In the genomic region with DNA sequence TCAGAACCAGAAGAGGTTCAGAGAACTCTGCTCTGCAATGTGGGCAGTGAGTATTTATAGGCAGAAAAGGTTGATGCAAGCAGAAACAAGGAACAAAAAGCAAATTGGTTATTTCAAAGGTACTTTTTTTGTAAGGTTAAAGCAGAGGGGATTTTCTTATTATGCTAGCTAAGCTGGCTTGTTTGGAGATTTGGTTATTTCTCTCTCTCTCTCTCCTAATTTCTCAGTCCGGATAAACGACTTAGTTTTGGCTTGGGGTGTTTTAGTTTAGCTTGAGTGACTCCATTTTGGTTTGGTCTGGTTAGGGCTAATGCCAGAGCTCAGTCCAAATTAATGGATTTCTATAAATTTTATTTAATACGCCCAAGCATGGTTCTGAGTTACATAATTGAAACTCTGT, we compare ENCODE assay signal across 25 cellular contexts.
"Had no signal": no experiment of that assay in that cellular context is flagged by ENCODE, and none has a peak within 500 bp of the region (broad histone marks: within the 10 kb centered on the region; RNA-seq: fewer than 3 reads in every experiment).

No MANE protein-coding gene starts in this region.

- H3K27me3 ChIP-seq: brain microvascular endothelial cell, foreskin keratinocyte, right atrium auricular region, stomach, thyroid gland had no signal

- H3K9me3 ChIP-seq: heart right ventricle, right atrium auricular region, thyroid gland had no signal

- H3K4me1 ChIP-seq: foreskin keratinocyte, heart right ventricle, right atrium auricular region, stomach, thyroid gland had no signal

- H3K27ac ChIP-seq: brain microvascular endothelial cell, foreskin keratinocyte, heart right ventricle, right atrium auricular region, stomach, thyroid gland, WERI-Rb-1 had no signal

- H3K27me3 Mint-ChIP-seq: activated CD4-positive, alpha-beta memory T cell treated with anti-CD3 and anti-CD28 coated beads, Interleukin-2, amount 10 ng/mL, durations not matched to agents 7 days and 5 days; activated T-cell treated with anti-CD3 and anti-CD28 coated beads, Interleukin-2, amount 50 U/mL, for 24 hours; naive B cell; stimulated activated memory B cell treated with anti-CD40 and anti-IgM and Interleukin-4, amounts not matched to agents 10 μg/mL and 1 μg/mL and 100 μg/mL, for 72 hours had no signal

- H3K4me3 Mint-ChIP-seq: activated CD4-positive, alpha-beta memory T cell treated with anti-CD3 and anti-CD28 coated beads, Interleukin-2, amount 10 ng/mL, durations not matched to agents 7 days and 5 days; activated T-cell treated with anti-CD3 and anti-CD28 coated beads, Interleukin-2, amount 50 U/mL, for 24 hours; mesothelial cell of epicardium; naive B cell; stimulated activated memory B cell treated with anti-CD40 and anti-IgM and Interleukin-4, amounts not matched to agents 10 μg/mL and 1 μg/mL and 100 μg/mL, for 72 hours had no signal

- ATAC-seq: activated CD4-positive, CD25-positive, alpha-beta regulatory T cell treated with anti-CD3 and anti-CD28 coated beads, Interleukin-2, amount 50 U/mL, for 24 hours; foreskin keratinocyte; heart right ventricle; stimulated activated memory B cell treated with anti-CD40 and anti-IgM and Interleukin-4, amounts not matched to agents 10 μg/mL and 1 μg/mL and 100 μg/mL, for 72 hours had no signal

- H3K36me3 ChIP-seq: brain microvascular endothelial cell, heart right ventricle, right atrium auricular region, stomach, thyroid gland, WERI-Rb-1 had no signal

- H3K9me3 Mint-ChIP-seq: mesothelial cell of epicardium; stimulated activated memory B cell treated with anti-CD40 and anti-IgM and Interleukin-4, amounts not matched to agents 10 μg/mL and 1 μg/mL and 100 μg/mL, for 72 hours had no signal

- H3K36me3 Mint-ChIP-seq: mesothelial cell of epicardium; naive B cell; stimulated activated memory B cell treated with anti-CD40 and anti-IgM and Interleukin-4, amounts not matched to agents 10 μg/mL and 1 μg/mL and 100 μg/mL, for 72 hours had no signal

- DNase-seq: activated CD4-positive, alpha-beta memory T cell treated with anti-CD3 and anti-CD28 coated beads, Interleukin-2, amount 10 ng/mL, durations not matched to agents 7 days and 5 days; activated CD4-positive, alpha-beta T cell treated with anti-CD3 and anti-CD28 coated beads for 48 hours; activated CD8-positive, alpha-beta memory T cell treated with anti-CD3 and anti-CD28 coated beads, Interleukin-2, amount 50 U/mL, for 48 hours; activated gamma-delta T cell; activated naive CD4-positive, alpha-beta T cell treated with anti-CD3 and anti-CD28 coated beads, Interleukin-2, amount 50 U/mL, for 16 hours; activated T-cell treated with anti-CD3 and anti-CD28 coated beads, Interleukin-2, amount 50 U/mL, for 24 hours; amniotic stem cell; brain microvascular endothelial cell; cortex of kidney; foreskin keratinocyte; heart right ventricle; naive B cell; occipital lobe; stimulated activated CD4-positive, alpha-beta T cell treated with anti-CD3 and anti-CD28 coated beads, Interleukin-1b, Interleukin-23, amount 100 ng/mL, for 48 hours; stimulated activated CD4-positive, alpha-beta T cell treated with anti-CD3 and anti-CD28 coated beads, Interleukin-4, amount 100 ng/mL, for 4 hours; stimulated activated CD8-positive, alpha-beta memory T cell treated with anti-CD3 and anti-CD28 coated beads, Interleukin-4, amount 100 ng/mL, for 48 hours; stomach; T1000; thyroid gland; WERI-Rb-1 had no signal

- H3K27ac Mint-ChIP-seq: activated CD4-positive, alpha-beta memory T cell treated with anti-CD3 and anti-CD28 coated beads, Interleukin-2, amount 10 ng/mL, durations not matched to agents 7 days and 5 days; activated T-cell treated with anti-CD3 and anti-CD28 coated beads, Interleukin-2, amount 50 U/mL, for 24 hours; mesothelial cell of epicardium; naive B cell; stimulated activated memory B cell treated with anti-CD40 and anti-IgM and Interleukin-4, amounts not matched to agents 10 μg/mL and 1 μg/mL and 100 μg/mL, for 72 hours had no signal

- H3K4me3 ChIP-seq: heart right ventricle, right atrium auricular region, smooth muscle cell, stomach, thyroid gland had no signal

- H3K4me1 Mint-ChIP-seq: activated CD4-positive, alpha-beta memory T cell treated with anti-CD3 and anti-CD28 coated beads, Interleukin-2, amount 10 ng/mL, durations not matched to agents 7 days and 5 days; mesothelial cell of epicardium; naive B cell; stimulated activated memory B cell treated with anti-CD40 and anti-IgM and Interleukin-4, amounts not matched to agents 10 μg/mL and 1 μg/mL and 100 μg/mL, for 72 hours had no signal
